In genomic region chr14:99794156-99794780, GRCh38 we compare ENCODE assay signal across 11 cellular contexts. TPM values are rescaled to one million over a fixed set of nuclear protein-coding genes. Genes with fewer than 3 reads are reported as not detected.
DNase-seq lines count a peak whose midpoint lies in the region; ATAC-seq, FAIRE-seq and TF ChIP-seq lines count a peak whose summit lies in the region.
"Had no signal": no experiment of that assay in that cellular context is flagged by ENCODE, and none has a peak within 500 bp of the region (broad histone marks: within the 10 kb centered on the region; RNA-seq: fewer than 3 reads in every experiment).

No MANE protein-coding gene starts in this region.

- H2AFZ ChIP-seq in astrocyte (ENCODE audit: low read depth, low read length) = no peak overlapping the region

- no peak overlapping the region for H3K27ac Mint-ChIP-seq in activated naive CD4-positive, alpha-beta T cell treated with anti-CD3 and anti-CD28 coated beads, Interleukin-2, amount 10 ng/mL, durations not matched to agents 7 days and 5 days
- H3K27ac Mint-ChIP-seq in astrocyte (ENCODE audit: unreplicated experiment) = peak overlapping the region; percentile 41
- H3K27ac Mint-ChIP-seq: dendritic cell treated with granulocyte-macrophage colony-stimulating factor and Interleukin-4, amounts not matched to agents 40 ng/mL and 50 ng/mL, for 4 days had no signal

- peaks cover 51% of the 10 kb centered on the region for H4K20me1 ChIP-seq in astrocyte (ENCODE audit: insufficient read depth, low read length)

- H3K4me3 Mint-ChIP-seq in activated naive CD4-positive, alpha-beta T cell treated with anti-CD3 and anti-CD28 coated beads, Interleukin-2, amount 10 ng/mL, durations not matched to agents 7 days and 5 days = peak overlapping the region; percentile 37
- peak overlapping the region; percentile 89 for H3K4me3 Mint-ChIP-seq in astrocyte (ENCODE audit: unreplicated experiment)
- H3K4me3 Mint-ChIP-seq: dendritic cell treated with granulocyte-macrophage colony-stimulating factor and Interleukin-4, amounts not matched to agents 40 ng/mL and 50 ng/mL, for 4 days had no signal

- intact Hi-C loops in right lobe of liver (cut with DNase I) = no loop called here

- H3K27me3 Mint-ChIP-seq in activated naive CD4-positive, alpha-beta T cell treated with anti-CD3 and anti-CD28 coated beads, Interleukin-2, amount 10 ng/mL, durations not matched to agents 7 days and 5 days = peaks cover 67% of the 10 kb centered on the region
- H3K27me3 Mint-ChIP-seq in astrocyte (ENCODE audit: low read depth, unreplicated experiment) = no peaks in the 10 kb centered on the region

- peak overlapping the region; percentile 91 for H3K9ac ChIP-seq in astrocyte (ENCODE audit: low read length)

- H3K9me3 ChIP-seq in astrocyte (ENCODE audit: insufficient read depth, low read depth, low read length) (peaks cover 7% of the 10 kb centered on the region), right lobe of liver (no peaks in the 10 kb centered on the region), upper lobe of left lung (no peaks in the 10 kb centered on the region)

- H3K27ac ChIP-seq in astrocyte (ENCODE audit: low read depth, low read length) = peak overlapping the region; percentile 57
- no peak overlapping the region for H3K27ac ChIP-seq in right lobe of liver
- peak overlapping the region in 1 of 4 donors; percentile 18 for H3K27ac ChIP-seq in upper lobe of left lung

- 63% methylated on average over 4 of the region's 4 CpGs for WGBS in right lobe of liver (ENCODE audit: insufficient coverage, low coverage, low lambda C conversion rate, missing lambda C conversion rate)
- WGBS in upper lobe of left lung, 2 donors = 57 to 67% methylated on average over 4 of the region's 4 CpGs

- ATAC-seq in right lobe of liver = no peak
- no peak for ATAC-seq in upper lobe of left lung (ENCODE audit: low FRiP score in 2 of 2)
- ATAC-seq in HG02759 (IDR thresholded peaks at IDR 0.05; ENCODE audit: unreplicated experiment) = no peak
- no peak for ATAC-seq in GM18858 (IDR thresholded peaks at IDR 0.05; ENCODE audit: unreplicated experiment)

- no peak for FAIRE-seq in astrocyte (lab: Jason Lieb, UNC)

- H3K36me3 ChIP-seq in astrocyte (ENCODE audit: insufficient read depth, low read length) (no peaks in the 10 kb centered on the region), right lobe of liver (no peaks in the 10 kb centered on the region), upper lobe of left lung (no peaks in the 10 kb centered on the region)

- H3K4me1 ChIP-seq in astrocyte (ENCODE audit: insufficient read depth, low read length) (peaks cover 16% of the 10 kb centered on the region), right lobe of liver (peaks cover 0 to 20% (median 6%) of the 10 kb centered on the region in 4 donors), upper lobe of left lung (peaks cover 21 to 40% (median 31%) of the 10 kb centered on the region in 4 donors)

- no peaks in the 10 kb centered on the region for H3K27me3 ChIP-seq in astrocyte (ENCODE audit: insufficient read depth, low read length)
- H3K27me3 ChIP-seq in right lobe of liver = no peaks in the 10 kb centered on the region
- no peaks in the 10 kb centered on the region for H3K27me3 ChIP-seq in upper lobe of left lung

- no peak for TF ChIP-seq EP300 in upper lobe of left lung (IDR thresholded peaks at IDR 0.05)

- no peak for TF ChIP-seq POLR2A in right lobe of liver (IDR thresholded peaks at IDR 0.05)
- TF ChIP-seq POLR2A in upper lobe of left lung (IDR thresholded peaks at IDR 0.05) = no peak

- H3K4me3 ChIP-seq in astrocyte (ENCODE audit: insufficient read depth, low read depth, low read length) (peak overlapping the region; percentile 84), right lobe of liver (peak overlapping the region in 2 of 3 donors; percentile 40 to 56), upper lobe of left lung (peak overlapping the region in 3 of 4 donors; percentile 56 to 60 (median 59))

- H3K36me3 Mint-ChIP-seq in activated naive CD4-positive, alpha-beta T cell treated with anti-CD3 and anti-CD28 coated beads, Interleukin-2, amount 10 ng/mL, durations not matched to agents 7 days and 5 days = no peaks in the 10 kb centered on the region
- no peaks in the 10 kb centered on the region for H3K36me3 Mint-ChIP-seq in astrocyte (ENCODE audit: low read depth, unreplicated experiment)

- peaks cover 20% of the 10 kb centered on the region for H3K4me1 Mint-ChIP-seq in activated naive CD4-positive, alpha-beta T cell treated with anti-CD3 and anti-CD28 coated beads, Interleukin-2, amount 10 ng/mL, durations not matched to agents 7 days and 5 days
- H3K4me1 Mint-ChIP-seq in astrocyte (ENCODE audit: low read depth, unreplicated experiment) = peaks cover 14% of the 10 kb centered on the region

- H3K79me2 ChIP-seq in astrocyte (ENCODE audit: insufficient read depth, low read length) = peaks cover 54% of the 10 kb centered on the region

- no peak for DNase-seq in activated naive CD4-positive, alpha-beta T cell treated with anti-CD3 and anti-CD28 coated beads, Interleukin-2, amount 10 ng/mL, durations not matched to agents 7 days and 5 days
- no peak for DNase-seq in activated naive CD4-positive, alpha-beta T cell treated with anti-CD3 and anti-CD28 coated beads, Interleukin-2, amount 50 U/mL, for 16 hours
- DNase-seq in astrocyte (ENCODE audit: low read depth) (peak; percentile 33), right lobe of liver (no peak), upper lobe of left lung (no peak), Kasumi-1 (lab: John Stamatoyannopoulos, UW) (no peak)
- DNase-seq: DND-41, NCI-H526 had no signal

- no peaks in the 10 kb centered on the region for H3K9me3 Mint-ChIP-seq in activated naive CD4-positive, alpha-beta T cell treated with anti-CD3 and anti-CD28 coated beads, Interleukin-2, amount 10 ng/mL, durations not matched to agents 7 days and 5 days
- H3K9me3 Mint-ChIP-seq in astrocyte (ENCODE audit: unreplicated experiment) = peaks cover 2% of the 10 kb centered on the region
- H3K9me3 Mint-ChIP-seq: dendritic cell treated with granulocyte-macrophage colony-stimulating factor and Interleukin-4, amounts not matched to agents 40 ng/mL and 50 ng/mL, for 4 days had no signal

- CTCF ChIA-PET in activated naive CD4-positive, alpha-beta T cell treated with anti-CD3 and anti-CD28 coated beads, Interleukin-2, amount 10 ng/mL, durations not matched to agents 7 days and 5 days (lab: Charles Lee) = no interaction called here

- peak overlapping the region; percentile 96 for H3K4me2 ChIP-seq in astrocyte (ENCODE audit: low read length)

- TF ChIP-seq CTCF in astrocyte (IDR thresholded peaks at IDR 0.05; ENCODE audit: insufficient read depth, low read depth, low read length) (no peak), right lobe of liver (IDR thresholded peaks at IDR 0.05) (no peak), upper lobe of left lung (IDR thresholded peaks at IDR 0.05) (no peak)

RNA-seq across cellular contexts. Expression of gene EML1, which starts 1.1 kb away (rescaled TPM):
- total RNA-seq in astrocyte = 17.1 and 23.5 TPM in 2 replicates
- 1 to 10 TPM; 3.3 to 6.8 (median 4.5) TPM for total RNA-seq in right lobe of liver
- total RNA-seq in upper lobe of left lung = 10 to 100 TPM; 22.2 to 55.5 (median 36.4) TPM
